ENCODE assay signal across 19 cellular contexts in the genomic region with DNA sequence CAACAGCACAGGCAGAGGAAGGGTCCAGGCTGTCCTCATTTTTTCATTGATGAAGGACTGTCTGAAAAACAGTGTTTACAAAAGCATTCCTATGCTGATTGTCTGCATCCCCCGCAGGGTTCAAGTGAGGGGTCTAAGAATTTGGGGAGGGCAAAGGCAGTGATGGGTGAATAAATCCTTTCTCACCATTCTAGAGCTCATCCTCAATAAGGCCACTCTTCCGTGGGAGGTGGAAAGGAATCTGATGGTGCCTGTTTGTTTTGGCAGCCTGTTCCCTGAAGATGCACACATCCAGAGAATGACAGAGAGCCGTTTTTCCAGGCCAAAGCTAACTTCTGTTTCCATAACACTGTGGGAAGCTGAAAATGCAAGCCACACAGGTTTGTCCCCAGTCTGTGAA.
DNase-seq lines count a peak whose midpoint lies in the region; ATAC-seq and TF ChIP-seq lines count a peak whose summit lies in the region.
"Had no signal": no experiment of that assay in that cellular context is flagged by ENCODE, and none has a peak within 500 bp of the region (broad histone marks: within the 10 kb centered on the region; RNA-seq: fewer than 3 reads in every experiment).

No MANE protein-coding gene starts in this region.

- H3K4me1 ChIP-seq in ACC112 (ENCODE audit: control insufficient read depth, insufficient read depth, low read length, unreplicated experiment) (peaks cover 4% of the 10 kb centered on the region), HAP-1 (no peaks in the 10 kb centered on the region)

- in situ Hi-C loops in brain microvascular endothelial cell (cut with HindIII; ENCODE audit: low pct_ligation_motif_present, low sequenced_read_pairs) (no loop called here), HAP-1 (cut with MboI; ENCODE audit: low sequenced_read_pairs) (no loop called here)

- H3K79me2 ChIP-seq in ACC112 (ENCODE audit: control insufficient read depth, insufficient read depth, low read length, unreplicated experiment), result no peaks in the 10 kb centered on the region

- no peak for TF ChIP-seq CTCF in brain microvascular endothelial cell (IDR thresholded peaks at IDR 0.05; ENCODE audit: low read depth, low read length, missing control alignments)
- TF ChIP-seq CTCF in kidney epithelial cell (IDR thresholded peaks at IDR 0.05; ENCODE audit: insufficient read depth, low read length, poor library complexity, severe bottlenecking), result no peak
- no peak for TF ChIP-seq CTCF in omental fat pad (IDR thresholded peaks at IDR 0.05)

- H2AFZ ChIP-seq in ACC112 (ENCODE audit: low read length, unreplicated experiment), result peak overlapping the region; percentile 18

- H3K27ac ChIP-seq in ACC112 (ENCODE audit: low read depth, low read length) (no peak overlapping the region), brain microvascular endothelial cell (peak overlapping the region; percentile 16)

- ATAC-seq in omental fat pad (ENCODE audit: low FRiP score), result no peak
- ATAC-seq: PC-3 had no signal

- H3K27me3 ChIP-seq in ACC112 (ENCODE audit: insufficient read depth, low read length), result no peaks in the 10 kb centered on the region
- H3K27me3 ChIP-seq in H7 (ENCODE audit: control insufficient read depth, insufficient read depth, low read length), result no peaks in the 10 kb centered on the region
- H3K27me3 ChIP-seq in brain microvascular endothelial cell (replicated peaks), result no peaks in the 10 kb centered on the region
- H3K27me3 ChIP-seq in kidney epithelial cell (ENCODE audit: control insufficient read depth, insufficient read depth, low read length), result no peaks in the 10 kb centered on the region
- H3K27me3 ChIP-seq in HAP-1 (ENCODE audit: low read depth), result no peaks in the 10 kb centered on the region

- H3K36me3 ChIP-seq in ACC112 (ENCODE audit: insufficient read depth, low read length), result no peaks in the 10 kb centered on the region
- H3K36me3 ChIP-seq in H7 (replicated peaks; ENCODE audit: control insufficient read depth, insufficient read depth, low read length), result no peaks in the 10 kb centered on the region
- H3K36me3 ChIP-seq in brain microvascular endothelial cell (replicated peaks), result no peaks in the 10 kb centered on the region
- H3K36me3 ChIP-seq in kidney epithelial cell (ENCODE audit: control insufficient read depth, insufficient read depth, low read length), result no peaks in the 10 kb centered on the region
- H3K36me3 ChIP-seq in HAP-1 (replicated peaks), result no peaks in the 10 kb centered on the region

- no peaks in the 10 kb centered on the region for H3K9me3 ChIP-seq in HAP-1

- DNase-seq in H7 (peak; percentile 22), brain microvascular endothelial cell (peak; percentile 71), kidney epithelial cell (ENCODE audit: low read depth) (peak; percentile 26), RKO (ENCODE audit: low spot score) (no peak), HAP-1 (ENCODE audit: low spot score in 2 of 2) (no peak), NCI-H1436 treated with DMSO at 0.1 percent for 48 hours (lab: John Stamatoyannopoulos, UW) (no peak), omental fat pad (ENCODE audit: low spot score) (no peak)
- DNase-seq: activated CD4-positive, alpha-beta memory T cell treated with anti-CD3 and anti-CD28 coated beads, Interleukin-2, amount 10 ng/mL, durations not matched to agents 7 days and 5 days; activated naive CD4-positive, alpha-beta T cell treated with anti-CD3 and anti-CD28 coated beads for 36 hours; activated T-cell treated with anti-CD3 and anti-CD28 coated beads, Interleukin-2, amount 50 U/mL, for 1 hour; aorta; Karpas-422; midbrain; NCI-H1105 treated with DMSO at 0.1 percent for 48 hours; NCI-H2171 treated with DMSO at 0.1 percent for 48 hours; NCI-H774; PC-3; stimulated activated CD4-positive, alpha-beta T cell treated with anti-CD3 and anti-CD28 coated beads, Interleukin-15, amount 100 ng/mL, for 24 hours had no signal

- H3K4me3 ChIP-seq in ACC112 (ENCODE audit: low read depth, low read length) (no peak overlapping the region), H7 (ENCODE audit: insufficient read depth, low read depth, low read length) (no peak overlapping the region), brain microvascular endothelial cell (ENCODE audit: low read depth, low read length) (no peak overlapping the region), kidney epithelial cell (ENCODE audit: low read depth, low read length) (no peak overlapping the region), HAP-1 (no peak overlapping the region)

Comparison
In these comparisons a context has a peak if more than half of its experiments do, and no peak if none do; other contexts are left out.
1. DNase-seq: peak in H7 (single experiment), brain microvascular endothelial cell (single experiment) and kidney epithelial cell (single experiment); none in RKO (single experiment), HAP-1 (0 of 2), NCI-H1436 treated with DMSO at 0.1 percent for 48 hours (single experiment) and omental fat pad (single experiment).